In genomic region chr6:136921521-136921935, GRCh38 we compare ENCODE assay signal across 10 cellular contexts. TPM values are rescaled to one million over a fixed set of nuclear protein-coding genes. Genes with fewer than 3 reads are reported as not detected.
DNase-seq lines count a peak whose midpoint lies in the region; ATAC-seq and TF ChIP-seq lines count a peak whose summit lies in the region.
"Had no signal": no experiment of that assay in that cellular context is flagged by ENCODE, and none has a peak within 500 bp of the region (broad histone marks: within the 10 kb centered on the region; RNA-seq: fewer than 3 reads in every experiment).

No MANE protein-coding gene starts in this region.

- no peak for TF ChIP-seq POLR2A in sigmoid colon (IDR thresholded peaks at IDR 0.05)

- H3K4me1 ChIP-seq in HAP-1 (no peaks in the 10 kb centered on the region), right atrium auricular region (peaks cover 0 to 31% of the 10 kb centered on the region in 2 donors), sigmoid colon (peaks cover 0 to 36% (median 35%) of the 10 kb centered on the region in 4 donors)

- H3K27me3 ChIP-seq in HAP-1 (ENCODE audit: low read depth) (peaks cover 3% of the 10 kb centered on the region), right atrium auricular region (peaks cover 24 to 32% of the 10 kb centered on the region in 2 donors), sigmoid colon (peaks cover 36 to 66% (median 48%) of the 10 kb centered on the region in 3 donors)

- H3K36me3 Mint-ChIP-seq in CD14-positive monocyte: peaks cover 2 to 11% of the 10 kb centered on the region in 2 donors
- H3K36me3 Mint-ChIP-seq in activated T-cell treated with anti-CD3 and anti-CD28 coated beads, Interleukin-2, amount 50 U/mL, for 4 hours (ENCODE audit: insufficient read depth): peaks cover 3% of the 10 kb centered on the region

- H3K36me3 ChIP-seq in HAP-1 (replicated peaks): no peaks in the 10 kb centered on the region
- no peaks in the 10 kb centered on the region for H3K36me3 ChIP-seq in right atrium auricular region
- H3K36me3 ChIP-seq in sigmoid colon: no peaks in the 10 kb centered on the region

- intact Hi-C loops in CD14-positive monocyte (cut with micrococcal nuclease): no loop called here
- intact Hi-C loops in sigmoid colon (cut with DNase I): no loop called here

- H3K9me3 Mint-ChIP-seq in CD14-positive monocyte: peaks cover 0 to 20% (median 14%) of the 10 kb centered on the region in 7 donors
- H3K9me3 Mint-ChIP-seq in activated T-cell treated with anti-CD3 and anti-CD28 coated beads, Interleukin-2, amount 50 U/mL, for 4 hours: no peaks in the 10 kb centered on the region

- TF ChIP-seq EP300 in sigmoid colon (IDR thresholded peaks at IDR 0.05): no peak

- no peak for TF ChIP-seq CTCF in CD14-positive monocyte (IDR thresholded peaks at IDR 0.05)
- TF ChIP-seq CTCF in right atrium auricular region (IDR thresholded peaks at IDR 0.05): peak in 1 of 2 donors; percentile 7
- no peak for TF ChIP-seq CTCF in sigmoid colon (IDR thresholded peaks at IDR 0.05)

- no peak for DNase-seq in CD14-positive monocyte (ENCODE audit: low spot score)
- DNase-seq in HAP-1 (ENCODE audit: low spot score in 2 of 2): peak in 1 of 2 experiments; percentile 54
- DNase-seq in activated T-cell treated with anti-CD3 and anti-CD28 coated beads, Interleukin-2, amount 50 U/mL, for 4 hours: no peak
- DNase-seq in right atrium auricular region (ENCODE audit: low spot score): no peak
- DNase-seq in sigmoid colon: no peak
- no peak for DNase-seq in C1 segment of cervical spinal cord (lab: John Stamatoyannopoulos, UW)

- peak overlapping the region; percentile 44 for H3K4me3 ChIP-seq in HAP-1
- peak overlapping the region; percentile 34 to 52 for H3K4me3 ChIP-seq in right atrium auricular region
- peak overlapping the region; percentile 19 to 55 (median 48) for H3K4me3 ChIP-seq in sigmoid colon

- peak overlapping the region in 2 of 7 donors; percentile 36 to 66 for H3K27ac Mint-ChIP-seq in CD14-positive monocyte

- no peak overlapping the region for H3K27ac ChIP-seq in right atrium auricular region
- H3K27ac ChIP-seq in sigmoid colon: no peak overlapping the region

- peaks cover 75 to 88% (median 75%) of the 10 kb centered on the region in 3 donors for H3K27me3 Mint-ChIP-seq in CD14-positive monocyte (ENCODE audit: low read depth in 3 of 3)
- H3K27me3 Mint-ChIP-seq in activated T-cell treated with anti-CD3 and anti-CD28 coated beads, Interleukin-2, amount 50 U/mL, for 4 hours (ENCODE audit: low read depth): peaks cover 63% of the 10 kb centered on the region

- in situ Hi-C loops in HAP-1 (cut with MboI; ENCODE audit: low sequenced_read_pairs): no loop called here

- WGBS in sigmoid colon, 2 donors: 1% methylated on average over 47 of the region's 47 CpGs

- peak in 1 of 2 donors; percentile 27 for ATAC-seq in activated T-cell treated with anti-CD3 and anti-CD28 coated beads, Interleukin-2, amount 50 U/mL, for 4 hours
- no peak for ATAC-seq in HG03280 (IDR thresholded peaks at IDR 0.05; ENCODE audit: unreplicated experiment)
- no peak for ATAC-seq in GM21723 (IDR thresholded peaks at IDR 0.05; ENCODE audit: unreplicated experiment)

- H3K9me3 ChIP-seq in HAP-1 (no peaks in the 10 kb centered on the region), right atrium auricular region (no peaks in the 10 kb centered on the region), sigmoid colon (no peaks in the 10 kb centered on the region)

- peak overlapping the region; percentile 79 to 92 for H3K4me3 Mint-ChIP-seq in CD14-positive monocyte
- H3K4me3 Mint-ChIP-seq in activated T-cell treated with anti-CD3 and anti-CD28 coated beads, Interleukin-2, amount 50 U/mL, for 4 hours: peak overlapping the region; percentile 73

- peaks cover 35% of the 10 kb centered on the region for H3K4me1 Mint-ChIP-seq in CD14-positive monocyte
- peaks cover 29% of the 10 kb centered on the region for H3K4me1 Mint-ChIP-seq in activated T-cell treated with anti-CD3 and anti-CD28 coated beads, Interleukin-2, amount 50 U/mL, for 4 hours (ENCODE audit: low read depth)

RNA-seq across cellular contexts. Expression of gene SLC35D3, which starts 0.6 kb away (rescaled TPM):
- polyA plus RNA-seq in CD14-positive monocyte (not detected), sigmoid colon (under 1 TPM in 1 of 3 donors, not detected in 2; 0.28 TPM)
- total RNA-seq in activated T-cell treated with anti-CD3 and anti-CD28 coated beads, Interleukin-2, amount 50 U/mL, for 4 hours: not detected
- total RNA-seq in right atrium auricular region (not detected), sigmoid colon (1 to 10 TPM in 2 of 4 donors, under 1 TPM in 2; 0.16 to 1.4 (median 1.0) TPM)
- total RNA-seq: HT1080, pulmonary artery endothelial cell had no signal
